Comparison of ENCODE assay signal across 8 cellular contexts in the genomic region with DNA sequence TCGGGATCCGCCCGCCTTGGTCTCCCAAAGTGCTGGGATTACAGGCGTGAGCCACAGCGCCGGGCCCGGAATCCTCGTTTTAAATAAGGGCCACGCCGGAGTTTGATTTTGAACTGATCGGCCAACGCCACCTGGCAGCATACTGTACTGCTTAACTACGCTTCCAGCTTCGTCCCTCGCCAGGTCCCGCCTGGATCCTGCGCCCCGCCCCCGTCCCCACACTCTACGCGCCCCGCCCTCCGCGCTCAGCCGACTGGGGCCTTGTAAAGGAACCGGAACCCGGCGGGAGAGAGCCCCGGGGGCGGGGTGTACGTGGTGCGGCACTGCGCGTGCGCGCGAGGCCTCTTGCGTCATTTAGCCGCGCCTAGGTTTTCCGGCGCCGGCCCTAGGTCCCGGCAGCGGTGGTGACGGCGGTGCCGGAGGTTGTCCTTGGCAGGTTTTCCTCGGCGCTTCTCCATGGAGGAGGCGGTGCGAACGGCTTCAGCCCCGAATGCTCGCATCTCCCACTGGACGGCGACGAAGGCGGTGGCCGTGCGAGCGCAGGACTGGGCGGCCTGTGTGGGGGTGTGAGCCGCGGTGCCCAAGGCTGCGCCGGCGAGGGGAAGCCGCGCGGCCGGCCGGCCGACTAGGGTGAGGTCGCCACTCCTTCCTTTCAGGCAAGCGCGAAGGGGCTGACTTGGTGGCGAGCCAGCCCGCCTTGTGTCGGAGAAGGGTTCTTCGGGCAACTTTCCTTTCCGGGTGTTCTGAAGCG. TPM values are rescaled to one million over a fixed set of nuclear protein-coding genes. Genes with fewer than 3 reads are reported as not detected.
DNase-seq lines count a peak whose midpoint lies in the region; ATAC-seq and TF ChIP-seq lines count a peak whose summit lies in the region.

Gene NIPA2, plus strand, starts transcription at position 375 of the 751 bp plus-strand sequence. CDS start 13,066 bp downstream, outside the sequence.

- peaks cover 19% of the 10 kb centered on the region for H3K4me1 Mint-ChIP-seq in activated CD4-positive, alpha-beta memory T cell treated with anti-CD3 and anti-CD28 coated beads for 36 hours (ENCODE audit: low read depth)

- no peaks in the 10 kb centered on the region for H3K9me3 Mint-ChIP-seq in activated CD4-positive, alpha-beta memory T cell treated with anti-CD3 and anti-CD28 coated beads for 36 hours

- peak within 1 kb of the TSS; percentile 97 for H3K27ac Mint-ChIP-seq in activated CD4-positive, alpha-beta memory T cell treated with anti-CD3 and anti-CD28 coated beads for 36 hours

- H3K36me3 Mint-ChIP-seq in activated CD4-positive, alpha-beta memory T cell treated with anti-CD3 and anti-CD28 coated beads for 36 hours, result peaks cover 24% of the 10 kb centered on the region

- ATAC-seq in GM19438 (IDR thresholded peaks at IDR 0.05; ENCODE audit: low read depth, unreplicated experiment) (peak; percentile 72), HG03575 (IDR thresholded peaks at IDR 0.05; ENCODE audit: extremely low read depth, insufficient number of reproducible peaks, low FRiP score, unreplicated experiment) (peak; percentile 52), right lobe of liver (peak; percentile 98 to 99 (median 98))

- TF ChIP-seq POLR2A in right lobe of liver (IDR thresholded peaks at IDR 0.05), result peak; percentile 92

- H3K4me3 Mint-ChIP-seq in activated CD4-positive, alpha-beta memory T cell treated with anti-CD3 and anti-CD28 coated beads for 36 hours, result peak within 1 kb of the TSS; percentile 96

- CTCF ChIA-PET in activated CD4-positive, alpha-beta memory T cell treated with anti-CD3 and anti-CD28 coated beads for 36 hours (lab: Charles Lee), result interaction anchor here (0.6 to 1.3 kb wide), 2 partner anchors 32 to 533 kb away, joined by 3 read pairs; no protein-coding TSS in a partner anchor

- no peaks in the 10 kb centered on the region for H3K27me3 ChIP-seq in dorsolateral prefrontal cortex
- H3K27me3 ChIP-seq in right lobe of liver, result no peaks in the 10 kb centered on the region

- H3K9me3 ChIP-seq in right lobe of liver, result no peaks in the 10 kb centered on the region

- intact Hi-C loops in activated CD4-positive, alpha-beta memory T cell treated with anti-CD3 and anti-CD28 coated beads for 36 hours (cut with micrococcal nuclease), result loop anchor here (1.0 kb wide), 5 partner anchors 12 to 201 kb away; partner anchors contain the start of genes NIPA1 and TUBGCP5
- intact Hi-C loops in dorsolateral prefrontal cortex (cut with DNase I) (loop anchor here (1.0 to 5.0 kb wide), 4 partner anchors 28 to 199 kb away; partner anchors contain the start of genes NIPA1 (in 2 of the 2) and TUBGCP5 (in 1 of the 2)), right lobe of liver (cut with DNase I) (no loop called here)

- H3K36me3 ChIP-seq in right lobe of liver, result peaks cover 0 to 2% (median 0%) of the 10 kb centered on the region in 4 donors

- TF ChIP-seq CTCF in dorsolateral prefrontal cortex (IDR thresholded peaks at IDR 0.05 in 54 of 56, conservative IDR thresholded peaks at IDR 0.05 in 2 of 56; ENCODE audit: low read depth in 1 of 56, partially characterized antibody in 56 of 56) (peak in 32 of 56 donors; percentile 2 to 60 (median 33)), right lobe of liver (IDR thresholded peaks at IDR 0.05) (peak in 3 of 4 donors; percentile 8 to 23 (median 9))

- H3K27me3 Mint-ChIP-seq in activated CD4-positive, alpha-beta memory T cell treated with anti-CD3 and anti-CD28 coated beads for 36 hours, result no peaks in the 10 kb centered on the region

- WGBS in right lobe of liver (ENCODE audit: insufficient coverage, low coverage, low lambda C conversion rate, missing lambda C conversion rate), result under 1% methylated on average over 21 of the region's 83 CpGs

- H3K4me1 ChIP-seq in right lobe of liver, result peaks cover 0 to 19% (median 3%) of the 10 kb centered on the region in 4 donors

- DNase-seq in CD1c-positive myeloid dendritic cell (ENCODE audit: extremely low spot score) (peak; percentile 100), NCI-H82 treated with DMSO at 0.1 percent for 48 hours (lab: John Stamatoyannopoulos, UW; ENCODE audit: unreplicated experiment) (peak; percentile 92), dorsolateral prefrontal cortex (peak; percentile 92 to 97 (median 95)), right lobe of liver (peak; percentile 99)
- DNase-seq in activated CD4-positive, alpha-beta memory T cell treated with anti-CD3 and anti-CD28 coated beads for 36 hours, result peak; percentile 99
- peak; percentile 97 to 98 for DNase-seq in stimulated activated CD4-positive, alpha-beta T cell treated with anti-CD3 and anti-CD28 coated beads, Interleukin-4, amount 100 ng/mL, for 4 hours

- H3K27ac ChIP-seq in dorsolateral prefrontal cortex (peak within 1 kb of the TSS in 58 of 59 donors; percentile 68 to 97 (median 92)), right lobe of liver (peak within 1 kb of the TSS; percentile 75 to 84 (median 80))

- peak within 1 kb of the TSS; percentile 52 to 100 (median 90) for H3K4me3 ChIP-seq in dorsolateral prefrontal cortex
- H3K4me3 ChIP-seq in right lobe of liver, result peak within 1 kb of the TSS; percentile 71 to 79 (median 72)

- POLR2A ChIA-PET in activated CD4-positive, alpha-beta memory T cell treated with anti-CD3 and anti-CD28 coated beads for 36 hours (lab: Charles Lee), result interaction anchor here (0.6 to 1.6 kb wide), 4 partner anchors 16 to 201 kb away, joined by 3 to 4 read pairs (median 3); partner anchors contain the start of gene TUBGCP5

RNA-seq across cellular contexts. Expression of gene NIPA2, which starts in this region (rescaled TPM):
- 10 to 100 TPM; 70.5 TPM for total RNA-seq in activated CD4-positive, alpha-beta memory T cell treated with anti-CD3 and anti-CD28 coated beads for 36 hours
- total RNA-seq in dorsolateral prefrontal cortex (10 to 100 TPM; 18.5 to 49.2 (median 35.5) TPM), right lobe of liver (10 to 100 TPM; 15.1 to 27.9 (median 21.3) TPM)

Comparison
In these comparisons a context has a peak if more than half of its experiments do, and no peak if none do; other contexts are left out.
1. Peak in every context shown above with its lines: DNase-seq, ATAC-seq, H3K4me3 ChIP-seq and H3K27ac ChIP-seq.
2. intact Hi-C loops: an anchor here in activated CD4-positive, alpha-beta memory T cell treated with anti-CD3 and anti-CD28 coated beads for 36 hours (1.0 kb wide) and dorsolateral prefrontal cortex (1.0 to 5.0 kb wide); none called in right lobe of liver.